ENCODE assay signal across 1 cellular context in genomic region chr5:134758504-134759341, GRCh38.
A peak's percentile ranks its signal among the peaks of the same experiment; 100 is the strongest.
TF ChIP-seq lines count a peak whose summit lies in the region.

Gene DDX46, plus strand, starts transcription at chr5:134758779. Its CDS starts 160 bp downstream, at chr5:134758939.

TF ChIP-seq in HepG2, 621 proteins besides CTCF, POLR2A, EP300 and RAD21 (continued from another document and continues in another):
- TF ChIP-seq FOXA1 (IDR thresholded peaks at IDR 0.05) = no peak
- no peak for TF ChIP-seq FOXA1 (CRISPR knock-in tag; IDR thresholded peaks at IDR 0.05)
- TF ChIP-seq ZNF138 (CRISPR knock-in tag; IDR thresholded peaks at IDR 0.05; ENCODE audit: low read depth) = peak; percentile 46; the same call in 1 of the 2 replicates
- no peak; the same call in 1 of the 2 replicates for TF ChIP-seq NFYB (CRISPR knock-in tag; IDR thresholded peaks at IDR 0.05)
- no peak for TF ChIP-seq SRSF1 (optimal IDR thresholded peaks at IDR 0.05; ENCODE audit: low read depth, low read length)
- TF ChIP-seq HES4 (CRISPR knock-in tag; IDR thresholded peaks at IDR 0.05; ENCODE audit: borderline replicate concordance) = no peak
- TF ChIP-seq ZNF720 (CRISPR knock-in tag; IDR thresholded peaks at IDR 0.05) = no peak
- TF ChIP-seq ZNF280B (CRISPR knock-in tag; IDR thresholded peaks at IDR 0.05; ENCODE audit: borderline replicate concordance) = peak; percentile 88
- TF ChIP-seq ZNF30 (CRISPR knock-in tag; IDR thresholded peaks at IDR 0.05) = no peak
- peak; percentile 93 for TF ChIP-seq ZFY (CRISPR knock-in tag; IDR thresholded peaks at IDR 0.05)
- peak; percentile 81; the same call in 1 of the 2 replicates for TF ChIP-seq ZNF256 (CRISPR knock-in tag; conservative IDR thresholded peaks at IDR 0.05)
- peak; percentile 90 for TF ChIP-seq KDM5B (CRISPR knock-in tag; IDR thresholded peaks at IDR 0.05; ENCODE audit: borderline replicate concordance)
- TF ChIP-seq NFATC3 (CRISPR knock-in tag; IDR thresholded peaks at IDR 0.05) = peak; percentile 72; the same call in 1 of the 2 replicates
- no peak; the same call in 1 of the 2 replicates for TF ChIP-seq ATF6 (CRISPR knock-in tag; conservative IDR thresholded peaks at IDR 0.05)
- peak; percentile 59 for TF ChIP-seq BCL6 (CRISPR knock-in tag; IDR thresholded peaks at IDR 0.05)
- peak; percentile 29; the same call in 1 of the 2 replicates for TF ChIP-seq CEBPG (CRISPR knock-in tag; IDR thresholded peaks at IDR 0.05)
- TF ChIP-seq ZUFSP (CRISPR knock-in tag; IDR thresholded peaks at IDR 0.05; ENCODE audit: borderline replicate concordance) = no peak
- peak; percentile 90 for TF ChIP-seq ATF2 (CRISPR knock-in tag; IDR thresholded peaks at IDR 0.05)
- TF ChIP-seq ZNF768 (CRISPR knock-in tag; IDR thresholded peaks at IDR 0.05) = peak; percentile 82
- TF ChIP-seq SP1 (IDR thresholded peaks at IDR 0.05) = no peak
- peak; percentile 87 for TF ChIP-seq SP1 (CRISPR knock-in tag; IDR thresholded peaks at IDR 0.05)
- TF ChIP-seq, protein P1, sequence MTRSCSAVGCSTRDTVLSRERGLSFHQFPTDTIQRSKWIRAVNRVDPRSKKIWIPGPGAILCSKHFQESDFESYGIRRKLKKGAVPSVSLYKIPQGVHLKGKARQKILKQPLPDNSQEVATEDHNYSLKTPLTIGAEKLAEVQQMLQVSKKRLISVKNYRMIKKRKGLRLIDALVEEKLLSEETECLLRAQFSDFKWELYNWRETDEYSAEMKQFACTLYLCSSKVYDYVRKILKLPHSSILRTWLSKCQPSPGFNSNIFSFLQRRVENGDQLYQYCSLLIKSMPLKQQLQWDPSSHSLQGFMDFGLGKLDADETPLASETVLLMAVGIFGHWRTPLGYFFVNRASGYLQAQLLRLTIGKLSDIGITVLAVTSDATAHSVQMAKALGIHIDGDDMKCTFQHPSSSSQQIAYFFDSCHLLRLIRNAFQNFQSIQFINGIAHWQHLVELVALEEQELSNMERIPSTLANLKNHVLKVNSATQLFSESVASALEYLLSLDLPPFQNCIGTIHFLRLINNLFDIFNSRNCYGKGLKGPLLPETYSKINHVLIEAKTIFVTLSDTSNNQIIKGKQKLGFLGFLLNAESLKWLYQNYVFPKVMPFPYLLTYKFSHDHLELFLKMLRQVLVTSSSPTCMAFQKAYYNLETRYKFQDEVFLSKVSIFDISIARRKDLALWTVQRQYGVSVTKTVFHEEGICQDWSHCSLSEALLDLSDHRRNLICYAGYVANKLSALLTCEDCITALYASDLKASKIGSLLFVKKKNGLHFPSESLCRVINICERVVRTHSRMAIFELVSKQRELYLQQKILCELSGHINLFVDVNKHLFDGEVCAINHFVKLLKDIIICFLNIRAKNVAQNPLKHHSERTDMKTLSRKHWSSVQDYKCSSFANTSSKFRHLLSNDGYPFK (CRISPR knock-in tag; IDR thresholded peaks at IDR 0.05; ENCODE audit: borderline replicate concordance) = peak; percentile 92
- peak; percentile 100 for TF ChIP-seq GABPB1 (CRISPR knock-in tag; IDR thresholded peaks at IDR 0.05)
- TF ChIP-seq ZNF12 (CRISPR knock-in tag; IDR thresholded peaks at IDR 0.05) = peak; percentile 36; the same call in 1 of the 2 replicates
- TF ChIP-seq PPARG (CRISPR knock-in tag; conservative IDR thresholded peaks at IDR 0.05) = peak; percentile 66
- TF ChIP-seq HOXD1 (CRISPR knock-in tag; IDR thresholded peaks at IDR 0.05) = peak; percentile 58
- TF ChIP-seq HNF4G (IDR thresholded peaks at IDR 0.05; ENCODE audit: borderline replicate concordance, low read depth, low read length) = no peak
- 0 out of 2 replicates have a peak, but pooled peaks have one; percentile 18 for TF ChIP-seq HNF4G (CRISPR knock-in tag; IDR thresholded peaks at IDR 0.05; ENCODE audit: borderline replicate concordance, low read depth)
- peak; percentile 95 for TF ChIP-seq TAF1 (CRISPR knock-in tag; IDR thresholded peaks at IDR 0.05)
- 0 out of 2 replicates have a peak, but pooled peaks have one; percentile 64 for TF ChIP-seq ZBTB42 (CRISPR knock-in tag; IDR thresholded peaks at IDR 0.05)
- TF ChIP-seq ZNF619 (CRISPR knock-in tag; IDR thresholded peaks at IDR 0.05) = peak; percentile 95
- TF ChIP-seq SRY (CRISPR knock-in tag; IDR thresholded peaks at IDR 0.05) = peak; percentile 98
- TF ChIP-seq, protein P2, sequence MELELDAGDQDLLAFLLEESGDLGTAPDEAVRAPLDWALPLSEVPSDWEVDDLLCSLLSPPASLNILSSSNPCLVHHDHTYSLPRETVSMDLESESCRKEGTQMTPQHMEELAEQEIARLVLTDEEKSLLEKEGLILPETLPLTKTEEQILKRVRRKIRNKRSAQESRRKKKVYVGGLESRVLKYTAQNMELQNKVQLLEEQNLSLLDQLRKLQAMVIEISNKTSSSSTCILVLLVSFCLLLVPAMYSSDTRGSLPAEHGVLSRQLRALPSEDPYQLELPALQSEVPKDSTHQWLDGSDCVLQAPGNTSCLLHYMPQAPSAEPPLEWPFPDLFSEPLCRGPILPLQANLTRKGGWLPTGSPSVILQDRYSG (CRISPR knock-in tag; IDR thresholded peaks at IDR 0.05) = no peak
- TF ChIP-seq GATAD2A (CRISPR knock-in tag; IDR thresholded peaks at IDR 0.05) = peak; percentile 82
- TF ChIP-seq BCLAF1 (IDR thresholded peaks at IDR 0.05) = no peak
- TF ChIP-seq ZNF569 (CRISPR knock-in tag; IDR thresholded peaks at IDR 0.05; ENCODE audit: borderline replicate concordance) = 0 out of 2 replicates have a peak, but pooled peaks have one; percentile 22
- peak; percentile 53; the same call in 1 of the 2 replicates for TF ChIP-seq ZFP41 (CRISPR knock-in tag; IDR thresholded peaks at IDR 0.05; ENCODE audit: borderline replicate concordance)
- TF ChIP-seq ZBTB4 (CRISPR knock-in tag; IDR thresholded peaks at IDR 0.05; ENCODE audit: borderline replicate concordance) = peak; percentile 92; the same call in 1 of the 2 replicates
- TF ChIP-seq PRMT3 (CRISPR knock-in tag; IDR thresholded peaks at IDR 0.05; ENCODE audit: borderline replicate concordance, low read depth) = no peak
- TF ChIP-seq ZNF350 (CRISPR knock-in tag; IDR thresholded peaks at IDR 0.05; ENCODE audit: borderline replicate concordance, low read depth) = peak; percentile 96
- no peak for TF ChIP-seq MAZ (IDR thresholded peaks at IDR 0.05; ENCODE audit: borderline replicate concordance, low read depth, low read length)
- TF ChIP-seq MAZ (CRISPR knock-in tag; IDR thresholded peaks at IDR 0.05; ENCODE audit: low read depth) = peak; percentile 88
